In genomic region chr12:41101821-41102220, GRCh38 we compare ENCODE assay signal across 21 cellular contexts.
DNase-seq lines count a peak whose midpoint lies in the region; TF ChIP-seq lines count a peak whose summit lies in the region.
"Had no signal": no experiment of that assay in that cellular context is flagged by ENCODE, and none has a peak within 500 bp of the region (broad histone marks: within the 10 kb centered on the region; RNA-seq: fewer than 3 reads in every experiment).

No MANE protein-coding gene starts in this region.

- no peak for TF ChIP-seq CTCF in fibroblast of mammary gland (conservative IDR thresholded peaks at IDR 0.05; ENCODE audit: control insufficient read depth, insufficient read depth, low read depth, low read length)

- peak; percentile 64 for DNase-seq in amniotic epithelial cell (ENCODE audit: low read depth)
- DNase-seq in fibroblast of mammary gland (ENCODE audit: low read depth), result peak; percentile 61
- DNase-seq in superior temporal gyrus (ENCODE audit: extremely low spot score), result peak; percentile 13
- DNase-seq in NOMO-1 treated with DMSO at 0.1 percent for 48 hours (lab: John Stamatoyannopoulos, UW; ENCODE audit: unreplicated experiment), result no peak
- DNase-seq in stimulated activated CD4-positive, alpha-beta T cell treated with anti-CD3 and anti-CD28 coated beads, Interleukin-4, amount 100 ng/mL, for 24 hours, result no peak
- no peak for DNase-seq in HuH-7.5 (ENCODE audit: low spot score)
- no peak for DNase-seq in SK-N-DZ (ENCODE audit: low spot score)
- DNase-seq: 8988T; AML-193; CD4-positive, alpha-beta T cell; CD8-positive, alpha-beta memory T cell; COR-L47; DMS 273 treated with DMSO at 0.1 percent for 48 hours; DMS153; DMS53; DMS79; DND-41; EL; GDM1 had no signal

- H3K4me3 ChIP-seq in fibroblast of mammary gland (ENCODE audit: control insufficient read depth, low read depth, low read length), result no peak overlapping the region
- H3K4me3 ChIP-seq: BLaER1 treated with 17β-estradiol and CSF1 and Interleukin-3, amounts not matched to agents 10 nM and 100 nM; GM12878 had no signal

Comparison
In these comparisons a context has a peak if more than half of its experiments do, and no peak if none do; other contexts are left out.
1. DNase-seq: peak in amniotic epithelial cell (single experiment), fibroblast of mammary gland (single experiment) and superior temporal gyrus (single experiment); none in NOMO-1 treated with DMSO at 0.1 percent for 48 hours (single experiment), stimulated activated CD4-positive, alpha-beta T cell treated with anti-CD3 and anti-CD28 coated beads, Interleukin-4, amount 100 ng/mL, for 24 hours (single experiment), HuH-7.5 (single experiment) and SK-N-DZ (single experiment).